In the genomic region with DNA sequence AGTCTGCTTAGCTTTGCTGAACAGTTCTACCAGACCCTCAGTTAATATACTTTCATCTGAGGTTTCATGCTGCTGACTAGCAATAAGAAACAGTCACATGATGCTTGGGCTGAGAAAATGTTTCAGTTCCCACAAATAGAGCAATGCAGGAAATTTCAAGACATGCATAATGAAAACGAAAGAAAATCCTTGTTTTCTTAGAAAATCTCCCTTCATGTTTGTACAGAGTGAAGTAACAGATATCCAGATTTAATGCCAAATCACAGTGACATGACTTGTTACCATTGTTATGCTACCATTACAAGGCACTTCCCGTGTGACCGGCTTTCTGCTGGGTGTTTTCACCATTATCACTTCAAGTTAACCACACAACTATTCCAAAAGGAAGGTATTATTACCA, we compare ENCODE assay signal across 10 cellular contexts.
DNase-seq lines count a peak whose midpoint lies in the region; ATAC-seq, FAIRE-seq and TF ChIP-seq lines count a peak whose summit lies in the region.
"Had no signal": no experiment of that assay in that cellular context is flagged by ENCODE, and none has a peak within 500 bp of the region (broad histone marks: within the 10 kb centered on the region; RNA-seq: fewer than 3 reads in every experiment).

No MANE protein-coding gene starts in this region.

- ATAC-seq in GM18909 (IDR thresholded peaks at IDR 0.05; ENCODE audit: poor library complexity, unreplicated experiment) (peak; percentile 59), HG02870 (IDR thresholded peaks at IDR 0.05; ENCODE audit: unreplicated experiment) (peak; percentile 75), GM12878 (peak; percentile 69), psoas muscle (no peak)

- TF ChIP-seq CTCF in GM12878 (IDR thresholded peaks at IDR 0.05 in 2 of 3, conservative IDR thresholded peaks at IDR 0.05 in 1 of 3; ENCODE audit: control insufficient read depth in 2 of 3, extremely low read depth in 1 of 3, insufficient read depth in 1 of 3, low read depth in 3 of 3, low read length in 3 of 3) (no peak), psoas muscle (IDR thresholded peaks at IDR 0.05) (no peak)

- in situ Hi-C loops in GM12878 (cut with MboI) = no loop called here

- DNase-seq in GM12878 (ENCODE audit: low read depth, low spot score) = peak; percentile 63
- no peak for DNase-seq in psoas muscle
- DNase-seq in frontal cortex (ENCODE audit: low spot score in 2 of 2) = no peak
- no peak for DNase-seq in middle frontal gyrus (ENCODE audit: extremely low spot score, low spot score)
- no peak for DNase-seq in NCI-H2107 (lab: John Stamatoyannopoulos, UW)
- no peak for DNase-seq in GM03348 (ENCODE audit: low spot score)
- DNase-seq: activated CD8-positive, alpha-beta memory T cell treated with anti-CD3 and anti-CD28 coated beads for 24 hours had no signal

- no peaks in the 10 kb centered on the region; the same call in 2 of the 3 replicates for H3K9me3 ChIP-seq in GM12878 (replicated peaks; ENCODE audit: control insufficient read depth, insufficient read depth, low read length)
- H3K9me3 ChIP-seq in psoas muscle = no peaks in the 10 kb centered on the region

- H3K27ac ChIP-seq in GM12878 (ENCODE audit: control insufficient read depth, insufficient read depth) (peak overlapping the region; percentile 38), psoas muscle (peak overlapping the region; percentile 27)

- no peaks in the 10 kb centered on the region for H3K27me3 ChIP-seq in GM12878 (replicated peaks in 1 of 2; ENCODE audit: control insufficient read depth in 2 of 2, insufficient read depth in 2 of 2, low read length in 1 of 2)
- no peaks in the 10 kb centered on the region for H3K27me3 ChIP-seq in psoas muscle (ENCODE audit: insufficient read depth in 3 of 3, low read length in 2 of 3)

- POLR2A ChIA-PET in GM12878 (lab: Charles Lee) = interaction anchor here (0.7 kb wide), 1 partner anchor 28 kb away, joined by 3 read pairs; no protein-coding TSS in a partner anchor

- no peaks in the 10 kb centered on the region for H3K79me2 ChIP-seq in GM12878 (ENCODE audit: control insufficient read depth, insufficient read depth, low read length)

- peak; percentile 47 for FAIRE-seq in GM12878 (lab: Jason Lieb, UNC)
- no peak for FAIRE-seq in frontal cortex (lab: Jason Lieb, UNC)
- FAIRE-seq: islet of Langerhans had no signal

- H3K36me3 ChIP-seq in GM12878 (ENCODE audit: control insufficient read depth in 2 of 2, insufficient read depth in 2 of 2, low read length in 1 of 2) = no peaks in the 10 kb centered on the region
- no peaks in the 10 kb centered on the region for H3K36me3 ChIP-seq in psoas muscle (ENCODE audit: insufficient read depth in 1 of 2, low read depth in 1 of 2)

- H3K4me2 ChIP-seq in GM12878 (ENCODE audit: control insufficient read depth, insufficient read depth) = peak overlapping the region; percentile 73

- H3K4me1 ChIP-seq in GM12878 (ENCODE audit: control insufficient read depth, insufficient read depth, low read length) (peaks cover 28% of the 10 kb centered on the region), psoas muscle (peaks cover 30% of the 10 kb centered on the region)

- TF ChIP-seq RAD21 in GM12878 (IDR thresholded peaks at IDR 0.05; ENCODE audit: insufficient read depth, low read depth, low read length) = no peak

- H2AFZ ChIP-seq in GM12878 (ENCODE audit: control insufficient read depth, low read depth, low read length) = peak overlapping the region; percentile 66

- no TSS peak for BruUV-seq in GM12878 (replicated peaks; lab: Mats Ljungman, UMichigan)

- H3K4me3 ChIP-seq in GM12878 = no peak overlapping the region
- no peak overlapping the region for H3K4me3 ChIP-seq in psoas muscle

- TF ChIP-seq POLR2A in GM12878 (IDR thresholded peaks at IDR 0.05; ENCODE audit: low read depth, low read length) = no peak

- H3K9ac ChIP-seq in GM12878 (ENCODE audit: control insufficient read depth, insufficient read depth, low read length) = no peak overlapping the region

- H4K20me1 ChIP-seq in GM12878 (ENCODE audit: control insufficient read depth, insufficient read depth) = no peaks in the 10 kb centered on the region

- no peak; a peak in 1 of 4 replicates for TF ChIP-seq EP300 in GM12878 (IDR thresholded peaks at IDR 0.05; ENCODE audit: borderline replicate concordance in 1 of 2, control insufficient read depth in 1 of 2, low read depth in 2 of 2, low read length in 2 of 2)

- intact Hi-C loops in GM12878 (cut with micrococcal nuclease; ENCODE audit: unreplicated experiment) = loop anchor here (5.0 kb wide), 1 partner anchor 123 kb away; a partner anchor contains a TSS
- intact Hi-C loops in psoas muscle (cut with DNase I) = loop anchor here in 1 of 2 donors (10.0 kb wide), 1 partner anchor 120 kb away; a partner anchor contains a TSS

- WGBS in GM12878 (ENCODE audit: insufficient coverage, insufficient replicate concordance, low lambda C conversion rate, missing lambda C conversion rate) = 2% methylated on average over 3 of the region's 3 CpGs
- WGBS in psoas muscle, 3 donors = 36 to 50% (median 43%) methylated on average over 3 of the region's 3 CpGs

- SMC1A ChIA-PET in GM12878 (lab: Charles Lee; ENCODE audit: uncharacterized antibody, unreplicated experiment) = interaction anchor here (0.8 to 1.8 kb wide), 4 partner anchors 14 to 425 kb away, joined by 3 to 7 read pairs (median 4); no protein-coding TSS in a partner anchor

- RAD21 ChIA-PET in GM12878 (lab: Charles Lee; ENCODE audit: unreplicated experiment) = interaction anchor here (1.4 kb wide), 1 partner anchor 28 kb away, joined by 4 read pairs; no protein-coding TSS in a partner anchor

- CTCF ChIA-PET in GM12878 (lab: Yijun Ruan, JAX) = no interaction called here

TF ChIP-seq in GM12878, 131 proteins besides CTCF, POLR2A, EP300 and RAD21 (continues in another document):
- TF ChIP-seq IKZF1 (conservative IDR thresholded peaks at IDR 0.05) = peak; percentile 65
- TF ChIP-seq RUNX3 (IDR thresholded peaks at IDR 0.05; ENCODE audit: low read length) = peak; percentile 64
- TF ChIP-seq IRF4 (IDR thresholded peaks at IDR 0.05; ENCODE audit: low read depth, low read length) = 0 out of 2 replicates have a peak, but pooled peaks have one; percentile 21
- TF ChIP-seq MEF2A (IDR thresholded peaks at IDR 0.05; ENCODE audit: insufficient read depth, low read depth, low read length) = 0 out of 2 replicates have a peak, but pooled peaks have one; percentile 6
- 0 out of 2 replicates have a peak, but pooled peaks have one; percentile 16 for TF ChIP-seq ATF7 (IDR thresholded peaks at IDR 0.05; ENCODE audit: low read depth)
- no peak for TF ChIP-seq BMI1 (IDR thresholded peaks at IDR 0.05; ENCODE audit: borderline replicate concordance)
- 0 out of 2 replicates have a peak, but pooled peaks have one; percentile 14 for TF ChIP-seq FOXM1 (IDR thresholded peaks at IDR 0.05; ENCODE audit: low read depth, low read length)
- TF ChIP-seq TAF1 (IDR thresholded peaks at IDR 0.05; ENCODE audit: borderline replicate concordance, low read depth, low read length) = no peak
- TF ChIP-seq, protein P1, sequence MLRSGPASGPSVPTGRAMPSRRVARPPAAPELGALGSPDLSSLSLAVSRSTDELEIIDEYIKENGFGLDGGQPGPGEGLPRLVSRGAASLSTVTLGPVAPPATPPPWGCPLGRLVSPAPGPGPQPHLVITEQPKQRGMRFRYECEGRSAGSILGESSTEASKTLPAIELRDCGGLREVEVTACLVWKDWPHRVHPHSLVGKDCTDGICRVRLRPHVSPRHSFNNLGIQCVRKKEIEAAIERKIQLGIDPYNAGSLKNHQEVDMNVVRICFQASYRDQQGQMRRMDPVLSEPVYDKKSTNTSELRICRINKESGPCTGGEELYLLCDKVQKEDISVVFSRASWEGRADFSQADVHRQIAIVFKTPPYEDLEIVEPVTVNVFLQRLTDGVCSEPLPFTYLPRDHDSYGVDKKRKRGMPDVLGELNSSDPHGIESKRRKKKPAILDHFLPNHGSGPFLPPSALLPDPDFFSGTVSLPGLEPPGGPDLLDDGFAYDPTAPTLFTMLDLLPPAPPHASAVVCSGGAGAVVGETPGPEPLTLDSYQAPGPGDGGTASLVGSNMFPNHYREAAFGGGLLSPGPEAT (IDR thresholded peaks at IDR 0.05; ENCODE audit: low read depth) = peak; percentile 63; the same call in 1 of the 2 replicates
- TF ChIP-seq NFIC (IDR thresholded peaks at IDR 0.05; ENCODE audit: low read depth, low read length) = peak; percentile 38; the same call in 1 of the 2 replicates
- peak; percentile 52 to 67; a peak in 2 of 4 replicates for TF ChIP-seq BHLHE40 (IDR thresholded peaks at IDR 0.05; ENCODE audit: borderline replicate concordance in 1 of 2, low read depth in 2 of 2, low read length in 1 of 2)
- TF ChIP-seq, protein P2, sequence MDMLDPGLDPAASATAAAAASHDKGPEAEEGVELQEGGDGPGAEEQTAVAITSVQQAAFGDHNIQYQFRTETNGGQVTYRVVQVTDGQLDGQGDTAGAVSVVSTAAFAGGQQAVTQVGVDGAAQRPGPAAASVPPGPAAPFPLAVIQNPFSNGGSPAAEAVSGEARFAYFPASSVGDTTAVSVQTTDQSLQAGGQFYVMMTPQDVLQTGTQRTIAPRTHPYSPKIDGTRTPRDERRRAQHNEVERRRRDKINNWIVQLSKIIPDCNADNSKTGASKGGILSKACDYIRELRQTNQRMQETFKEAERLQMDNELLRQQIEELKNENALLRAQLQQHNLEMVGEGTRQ (IDR thresholded peaks at IDR 0.05; ENCODE audit: borderline replicate concordance, low read depth, low read length) = peak; percentile 61; the same call in 1 of the 2 replicates
- peak; percentile 64 for TF ChIP-seq SPI1 (IDR thresholded peaks at IDR 0.05; ENCODE audit: borderline replicate concordance, insufficient read depth, low read depth, low read length)
- peak in 1 of 2 experiments; percentile 39; a peak in 1 of 4 replicates for TF ChIP-seq ETV6 (conservative IDR thresholded peaks at IDR 0.05 in 1 of 2, IDR thresholded peaks at IDR 0.05 in 1 of 2; ENCODE audit: borderline replicate concordance in 1 of 2, low read depth in 1 of 2)
- TF ChIP-seq IKZF2 (IDR thresholded peaks at IDR 0.05) = peak; percentile 64 to 76; a peak in 3 of 4 replicates
- no peak for TF ChIP-seq PAX5 (IDR thresholded peaks at IDR 0.05; ENCODE audit: borderline replicate concordance, low read depth, low read length)
- peak; percentile 24; the same call in 1 of the 2 replicates for TF ChIP-seq MTA2 (IDR thresholded peaks at IDR 0.05; ENCODE audit: low read depth)
- 0 out of 2 replicates have a peak, but pooled peaks have one; percentile 27 for TF ChIP-seq DPF2 (IDR thresholded peaks at IDR 0.05)

Comparison
In these comparisons a context has a peak if more than half of its experiments do, and no peak if none do; other contexts are left out.
1. ATAC-seq: peak in GM18909 (single experiment), HG02870 (single experiment) and GM12878 (single experiment); none in psoas muscle (0 of 4).